18 cellular contexts compared by ENCODE assay signal in the genomic region with DNA sequence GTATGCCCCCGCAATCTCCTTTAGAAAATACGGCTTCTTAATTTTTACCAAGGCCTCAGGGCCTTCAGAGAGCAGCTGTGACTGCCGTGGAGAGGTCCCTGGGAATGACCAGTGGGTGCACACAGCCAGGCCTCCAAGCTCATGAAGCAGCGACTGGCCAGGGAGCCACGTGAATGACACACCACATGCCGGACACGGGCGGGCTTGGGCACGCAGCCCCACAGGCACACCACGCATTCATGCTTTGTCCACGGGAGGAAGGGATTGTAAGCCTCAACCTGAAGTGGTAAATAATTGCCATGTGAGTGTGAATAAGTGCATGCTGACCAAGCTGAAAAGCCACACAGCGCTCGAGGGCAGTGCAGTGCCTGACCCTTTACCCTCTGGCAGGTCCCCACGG.
"Had no signal": no experiment of that assay in that cellular context is flagged by ENCODE, and none has a peak within 500 bp of the region (broad histone marks: within the 10 kb centered on the region; RNA-seq: fewer than 3 reads in every experiment).

No MANE protein-coding gene starts in this region.

- H3K9me3 ChIP-seq: body of pancreas, colonic mucosa, gastrocnemius medialis, heart left ventricle, pancreas, right lobe of liver had no signal

- H3K4me1 Mint-ChIP-seq: activated naive CD8-positive, alpha-beta T cell treated with anti-CD3 and anti-CD28 coated beads, Interleukin-2, amount 10 ng/mL, durations not matched to agents 7 days and 5 days had no signal

- H3K4me2 ChIP-seq: smooth muscle cell had no signal

- H3K9me3 Mint-ChIP-seq: nephron progenitor cell; stimulated activated effector memory CD8-positive, alpha-beta T cell treated with anti-CD3 and anti-CD28 coated beads, Interleukin-12 subunit alpha, Interleukin-12 subunit beta, amount 100 ng/mL, for 72 hours had no signal

- H3K4me3 ChIP-seq: body of pancreas, colonic mucosa, gastrocnemius medialis, heart left ventricle, pancreas, right lobe of liver, smooth muscle cell had no signal

- H3K27me3 Mint-ChIP-seq: activated CD4-positive, alpha-beta T cell treated with anti-CD3 and anti-CD28 coated beads, Interleukin-2, amount 10 ng/mL, durations not matched to agents 24 days and 14 days; activated naive CD8-positive, alpha-beta T cell treated with anti-CD3 and anti-CD28 coated beads, Interleukin-2, amount 10 ng/mL, durations not matched to agents 7 days and 5 days had no signal

- H3K4me3 Mint-ChIP-seq: activated CD4-positive, alpha-beta T cell treated with anti-CD3 and anti-CD28 coated beads, Interleukin-2, amount 10 ng/mL, durations not matched to agents 24 days and 14 days; activated naive CD8-positive, alpha-beta T cell treated with anti-CD3 and anti-CD28 coated beads, Interleukin-2, amount 10 ng/mL, durations not matched to agents 7 days and 5 days; activated T-helper 1 cell treated with anti-CD3 and anti-CD28 coated beads, Interleukin-12 subunit alpha, Interleukin-12 subunit beta, Interleukin-2, Interleukin-4 antibody, amounts not matched to agents 30 ng/mL and 10 ng/mL and 1 ng/mL, durations not matched to agents 14 hours and 24 hours and 36 hours; nephron progenitor cell; stimulated activated effector memory CD8-positive, alpha-beta T cell treated with anti-CD3 and anti-CD28 coated beads, Interleukin-12 subunit alpha, Interleukin-12 subunit beta, amount 100 ng/mL, for 72 hours had no signal

- H3K4me1 ChIP-seq: body of pancreas, colonic mucosa, gastrocnemius medialis, pancreas, right lobe of liver had no signal

- H3K27me3 ChIP-seq: body of pancreas, colonic mucosa, gastrocnemius medialis, heart left ventricle, pancreas, right lobe of liver had no signal

- H3K27ac Mint-ChIP-seq: activated CD4-positive, alpha-beta T cell treated with anti-CD3 and anti-CD28 coated beads, Interleukin-2, amount 10 ng/mL, durations not matched to agents 24 days and 14 days; activated naive CD8-positive, alpha-beta T cell treated with anti-CD3 and anti-CD28 coated beads, Interleukin-2, amount 10 ng/mL, durations not matched to agents 7 days and 5 days; activated T-helper 1 cell treated with anti-CD3 and anti-CD28 coated beads, Interleukin-12 subunit alpha, Interleukin-12 subunit beta, Interleukin-2, Interleukin-4 antibody, amounts not matched to agents 30 ng/mL and 10 ng/mL and 1 ng/mL, durations not matched to agents 14 hours and 24 hours and 36 hours; nephron progenitor cell; stimulated activated effector memory CD8-positive, alpha-beta T cell treated with anti-CD3 and anti-CD28 coated beads, Interleukin-12 subunit alpha, Interleukin-12 subunit beta, amount 100 ng/mL, for 72 hours had no signal

- DNase-seq: activated CD4-positive, alpha-beta T cell treated with anti-CD3 and anti-CD28 coated beads, Interleukin-2, amount 10 ng/mL, durations not matched to agents 24 days and 14 days; activated naive CD8-positive, alpha-beta T cell treated with anti-CD3 and anti-CD28 coated beads, Interleukin-2, amount 10 ng/mL, durations not matched to agents 7 days and 5 days; activated T-cell treated with anti-CD3 and anti-CD28 coated beads for 4 hours; body of pancreas; central memory CD4-positive, alpha-beta T cell; colonic mucosa; gastrocnemius medialis; heart left ventricle; midbrain; nephron progenitor cell; pancreas; right lobe of liver; stimulated activated CD4-positive, alpha-beta T cell treated with anti-CD3 and anti-CD28 coated beads, Interleukin-4, amount 100 ng/mL, for 24 hours; T-helper 1 cell; T-helper 9 cell had no signal

- H3K27ac ChIP-seq: body of pancreas, colonic mucosa, gastrocnemius medialis, heart left ventricle, pancreas, right lobe of liver had no signal

- H3K36me3 ChIP-seq: colonic mucosa, gastrocnemius medialis, pancreas had no signal

- ATAC-seq: body of pancreas; gastrocnemius medialis; heart left ventricle; right lobe of liver; stimulated activated effector memory CD8-positive, alpha-beta T cell treated with anti-CD3 and anti-CD28 coated beads, Interleukin-12 subunit alpha, Interleukin-12 subunit beta, amount 100 ng/mL, for 72 hours had no signal
